Comparison of ENCODE assay signal across 8 cellular contexts in genomic region chr9:18442629-18443491, GRCh38. TPM values are rescaled to one million over a fixed set of nuclear protein-coding genes. Genes with fewer than 3 reads are reported as not detected.
DNase-seq lines count a peak whose midpoint lies in the region; ATAC-seq, FAIRE-seq and TF ChIP-seq lines count a peak whose summit lies in the region.

No MANE protein-coding gene starts in this region.

- TF ChIP-seq EP300 in HepG2 (IDR thresholded peaks at IDR 0.05; ENCODE audit: low read depth in 2 of 2, low read length in 2 of 2): no peak
- no peak for TF ChIP-seq EP300 in HepG2 (CRISPR knock-in tag; IDR thresholded peaks at IDR 0.05; ENCODE audit: borderline replicate concordance)

- DNase-seq in AG09319 (ENCODE audit: extremely low read depth, low read depth): no peak
- DNase-seq in NCI-H2081 treated with DMSO at 0.1 percent for 48 hours (lab: John Stamatoyannopoulos, UW): peak; percentile 53
- DNase-seq in choroid plexus epithelial cell (ENCODE audit: low read depth): peak; percentile 96
- peak; percentile 49 for DNase-seq in HepG2 (ENCODE audit: low spot score)
- peak; percentile 3 to 47 (median 8) for DNase-seq in stimulated activated CD4-positive, alpha-beta T cell treated with anti-CD3 and anti-CD28 coated beads, TNF-alpha, amount 100 ng/mL, for 24 hours (ENCODE audit: low read depth in 3 of 3)

- BruUV-seq in HepG2 (replicated peaks; lab: Mats Ljungman, UMichigan): no TSS peak

- H3K36me3 ChIP-seq in HepG2 (replicated peaks in 1 of 2; ENCODE audit: control insufficient read depth in 1 of 2, insufficient read depth in 2 of 2, low read length in 2 of 2): no peaks in the 10 kb centered on the region

- H3K4me3 ChIP-seq in WI38 (ENCODE audit: low read depth, low read length): no peak overlapping the region
- H3K4me3 ChIP-seq in choroid plexus epithelial cell (ENCODE audit: low read depth, low read length): peak overlapping the region; percentile 21
- H3K4me3 ChIP-seq in HepG2 (replicated peaks in 1 of 3; ENCODE audit: insufficient read depth in 1 of 3, low read depth in 2 of 3, low read length in 3 of 3): no peak overlapping the region

- no peak overlapping the region for H3K27ac ChIP-seq in HepG2 (ENCODE audit: extremely low read length, insufficient read depth, low read length)

- in situ Hi-C loops in HepG2 (cut with HindIII; ENCODE audit: extremely low pct_ligation_motif_present, low pct_unique_long_range_greater_than_20kb): loop anchor here (5.0 kb wide), 1 partner anchor 191 kb away; no protein-coding TSS in a partner anchor

- intact Hi-C loops in HepG2 (cut with micrococcal nuclease; ENCODE audit: unreplicated experiment): loop anchor here (1.0 kb wide), 1 partner anchor 188 kb away; no protein-coding TSS in a partner anchor

- no peak overlapping the region for H3K9ac ChIP-seq in HepG2 (ENCODE audit: insufficient read depth, low read depth, low read length)

- H3K27me3 ChIP-seq in HepG2 (ENCODE audit: control insufficient read depth in 1 of 2, insufficient read depth in 2 of 2, low read length in 2 of 2): 0 out of 5 replicates have a peak, but pooled peaks cover 0 to 10% of the 10 kb centered on the region in 2 experiments

- H3K4me2 ChIP-seq in HepG2 (ENCODE audit: low read depth, low read length): no peak overlapping the region

- 0 out of 2 replicates have a peak, but pooled peaks cover 11% of the 10 kb centered on the region for H3K4me1 ChIP-seq in HepG2 (ENCODE audit: insufficient read depth, low read length)

- TF ChIP-seq RAD21 in HepG2 (CRISPR knock-in tag; IDR thresholded peaks at IDR 0.05): 0 out of 2 replicates have a peak, but pooled peaks have one; percentile 10

- FAIRE-seq in HepG2 (lab: Jason Lieb, UNC): peak; percentile 73

- no peaks in the 10 kb centered on the region for H3K9me3 ChIP-seq in HepG2 (ENCODE audit: low read length)

- H3K79me2 ChIP-seq in HepG2 (ENCODE audit: insufficient read depth, low read length): no peaks in the 10 kb centered on the region

- TF ChIP-seq POLR2A in HepG2 (IDR thresholded peaks at IDR 0.05; ENCODE audit: insufficient read depth in 1 of 2, low read depth in 2 of 2, low read length in 2 of 2): no peak

- ATAC-seq in GM18861 (IDR thresholded peaks at IDR 0.05; ENCODE audit: unreplicated experiment) (peak; percentile 91), HG03025 (IDR thresholded peaks at IDR 0.05; ENCODE audit: low FRiP score, unreplicated experiment) (peak; percentile 87), HepG2 (peak; percentile 96)

- POLR2A ChIA-PET in HepG2 (lab: Yijun Ruan, JAX): no interaction called here

- H4K20me1 ChIP-seq in HepG2 (ENCODE audit: insufficient read depth, low read length): no peaks in the 10 kb centered on the region

- WGBS in HepG2 (ENCODE audit: low lambda C conversion rate): 5% methylated on average over 6 of the region's 6 CpGs

- TF ChIP-seq CTCF in AG09319 (IDR thresholded peaks at IDR 0.05; ENCODE audit: low read depth, low read length) (peak; percentile 87), WI38 (IDR thresholded peaks at IDR 0.05; ENCODE audit: low read depth, low read length) (peak; percentile 88), choroid plexus epithelial cell (conservative IDR thresholded peaks at IDR 0.05; ENCODE audit: low read depth, low read length) (peak; percentile 97), HepG2 (CRISPR knock-in tag; IDR thresholded peaks at IDR 0.05) (peak; percentile 76)

- no peak overlapping the region for H2AFZ ChIP-seq in HepG2 (ENCODE audit: low read length)

- CTCF ChIA-PET in HepG2 (lab: Yijun Ruan, JAX; ENCODE audit: low intra/inter-chr PET ratio, low total read pairs): interaction anchor here (0.8 to 1.8 kb wide), 3 partner anchors 186 to 632 kb away, joined by 3 to 24 read pairs (median 4); no protein-coding TSS in a partner anchor

TF ChIP-seq in HepG2, 621 proteins besides CTCF, POLR2A, EP300 and RAD21 (continues in another document):
- TF ChIP-seq BATF2 (CRISPR knock-in tag; IDR thresholded peaks at IDR 0.05): no peak
- TF ChIP-seq ZNF552 (CRISPR knock-in tag; IDR thresholded peaks at IDR 0.05; ENCODE audit: borderline replicate concordance): no peak
- no peak for TF ChIP-seq ISL2 (CRISPR knock-in tag; IDR thresholded peaks at IDR 0.05)
- TF ChIP-seq THAP9 (CRISPR knock-in tag; IDR thresholded peaks at IDR 0.05; ENCODE audit: borderline replicate concordance): no peak
- TF ChIP-seq FOXC1 (CRISPR knock-in tag; IDR thresholded peaks at IDR 0.05; ENCODE audit: borderline replicate concordance): no peak
- no peak for TF ChIP-seq KLF11 (CRISPR knock-in tag; IDR thresholded peaks at IDR 0.05)
- no peak for TF ChIP-seq NCOR1 (IDR thresholded peaks at IDR 0.05; ENCODE audit: borderline replicate concordance, low read length)
- peak; percentile 68 for TF ChIP-seq SMC3 (IDR thresholded peaks at IDR 0.05; ENCODE audit: low read length)
- no peak for TF ChIP-seq CBFB (CRISPR knock-in tag; IDR thresholded peaks at IDR 0.05)
- no peak for TF ChIP-seq ZNF292 (CRISPR knock-in tag; IDR thresholded peaks at IDR 0.05; ENCODE audit: borderline replicate concordance, low read depth)
- no peak for TF ChIP-seq ZNF607 (CRISPR knock-in tag; IDR thresholded peaks at IDR 0.05; ENCODE audit: borderline replicate concordance)
- TF ChIP-seq E2F5 (CRISPR knock-in tag; conservative IDR thresholded peaks at IDR 0.05): no peak
- TF ChIP-seq ZBTB20 (CRISPR knock-in tag; IDR thresholded peaks at IDR 0.05; ENCODE audit: borderline replicate concordance, low read depth): no peak
- no peak for TF ChIP-seq ZNF354B (CRISPR knock-in tag; IDR thresholded peaks at IDR 0.05)
- peak; percentile 52 for TF ChIP-seq STAG1 (CRISPR knock-in tag; IDR thresholded peaks at IDR 0.05)
- no peak for TF ChIP-seq FOSL2 (CRISPR knock-in tag; IDR thresholded peaks at IDR 0.05)
- no peak for TF ChIP-seq ZNF224 (CRISPR knock-in tag; IDR thresholded peaks at IDR 0.05)
- peak; percentile 51; the same call in 1 of the 2 replicates for TF ChIP-seq CREB1 (IDR thresholded peaks at IDR 0.05)
- TF ChIP-seq CREB1 (CRISPR knock-in tag; IDR thresholded peaks at IDR 0.05): no peak

RNA-seq across cellular contexts. Expression of gene ADAMTSL1, which starts 31.1 kb away (rescaled TPM):
- total RNA-seq in HepG2 (2016; rRNA removed; fragmentation: Illumina TruSeq; extraction: Trizol): not detected in 2 replicates
- total RNA-seq in HepG2 (2016; cell fraction: cytosol; rRNA removed; fragmentation: Illumina TruSeq; extraction: Trizol; ENCODE audit: low read depth): not detected in 2 replicates
- total RNA-seq in HepG2 (2016; cell fraction: insoluble cytoplasmic fraction; rRNA removed; fragmentation: Illumina TruSeq; extraction: Trizol): not detected in 2 replicates
- total RNA-seq in HepG2 (2016; cell fraction: membrane; rRNA removed; fragmentation: Illumina TruSeq; extraction: Trizol): not detected in 2 replicates
- not detected in 2 replicates for total RNA-seq in HepG2 (2016; cell fraction: nucleus; rRNA removed; fragmentation: Illumina TruSeq; extraction: Trizol)
- not detected in 2 replicates for polyA plus RNA-seq in HepG2 (2011; rRNA removed)
- polyA plus RNA-seq in HepG2 (2011; cell fraction: cytosol; rRNA removed): not detected in 2 replicates
- polyA plus RNA-seq in HepG2 (2011; cell fraction: nucleus; rRNA removed): not detected in 2 replicates
- not detected in 2 replicates for polyA plus RNA-seq in HepG2 (2012)
- polyA plus RNA-seq in HepG2 (2016; cell fraction: cytosol; fragmentation: Illumina TruSeq; extraction: Trizol; ENCODE audit: low read depth): not detected in 2 replicates
- not detected in 2 replicates for polyA plus RNA-seq in HepG2 (2016; cell fraction: insoluble cytoplasmic fraction; fragmentation: Illumina TruSeq; extraction: Trizol; ENCODE audit: low read depth)
- polyA plus RNA-seq in HepG2 (2016; cell fraction: membrane; fragmentation: Illumina TruSeq; extraction: Trizol; ENCODE audit: low read depth): not detected in 2 replicates
- not detected in 2 replicates for polyA plus RNA-seq in HepG2 (2016; cell fraction: nucleus; fragmentation: Illumina TruSeq; extraction: Trizol; ENCODE audit: insufficient read depth, low read depth)
- polyA minus RNA-seq in HepG2 (2011; rRNA and poly(A)+ RNA removed; ENCODE audit: low replicate concordance): 1.4 TPM in 1 of 2 replicates, not detected in the other
- polyA minus RNA-seq in HepG2 (2011; cell fraction: cytosol; rRNA and poly(A)+ RNA removed): not detected in 2 replicates
- not detected in 2 replicates for polyA minus RNA-seq in HepG2 (2011; cell fraction: nucleus; rRNA and poly(A)+ RNA removed)
